ENCODE assay signal across 1 cellular context in genomic region chr9:35079426-35080341, GRCh38.
TF ChIP-seq lines count a peak whose summit lies in the region.

FANCG (minus strand) TSS chr9:35079942; CDS start chr9:35079524, 418 bp downstream.

TF ChIP-seq in HepG2, 621 proteins besides CTCF, POLR2A, EP300 and RAD21 (continued from another document and continues in another):
- TF ChIP-seq IRX3 (CRISPR knock-in tag; IDR thresholded peaks at IDR 0.05; ENCODE audit: borderline replicate concordance, low read depth) (no peak), PLRG1 (conservative IDR thresholded peaks at IDR 0.05) (no peak), FOXK2 (IDR thresholded peaks at IDR 0.05) (no peak), BCL3 (CRISPR knock-in tag; IDR thresholded peaks at IDR 0.05) (peak; percentile 61; the same call in 1 of the 2 replicates), SMYD3 (CRISPR knock-in tag; IDR thresholded peaks at IDR 0.05) (no peak), HMGXB4 (CRISPR knock-in tag; IDR thresholded peaks at IDR 0.05; ENCODE audit: borderline replicate concordance in 1 of 2, low read depth in 1 of 2) (peak in 1 of 2 experiments; percentile 64; a peak in 3 of 4 replicates), CENPT (CRISPR knock-in tag; IDR thresholded peaks at IDR 0.05; ENCODE audit: low read depth) (peak; percentile 86; the same call in 1 of the 2 replicates), ZNF652 (CRISPR knock-in tag; IDR thresholded peaks at IDR 0.05; ENCODE audit: borderline replicate concordance, low read depth) (no peak), NCOR1 (IDR thresholded peaks at IDR 0.05; ENCODE audit: borderline replicate concordance, low read length) (no peak; the same call in 1 of the 2 replicates), ZNF280D (CRISPR knock-in tag; IDR thresholded peaks at IDR 0.05) (peak; percentile 92), GATAD2A (CRISPR knock-in tag; IDR thresholded peaks at IDR 0.05) (no peak), ESRRA (CRISPR knock-in tag; IDR thresholded peaks at IDR 0.05; ENCODE audit: low read depth) (peak; percentile 57; the same call in 1 of the 2 replicates), NCOA1 (CRISPR knock-in tag; IDR thresholded peaks at IDR 0.05) (no peak), FIP1L1 (IDR thresholded peaks at IDR 0.05; ENCODE audit: borderline replicate concordance, insufficient read depth, low read depth, low read length) (no peak), KAT2B (IDR thresholded peaks at IDR 0.05; ENCODE audit: borderline replicate concordance, low read depth, low read length) (no peak), PAWR (CRISPR knock-in tag; IDR thresholded peaks at IDR 0.05; ENCODE audit: borderline replicate concordance) (no peak), ZNF143 (CRISPR knock-in tag; IDR thresholded peaks at IDR 0.05) (peak; percentile 96), ZNF7 (CRISPR knock-in tag; IDR thresholded peaks at IDR 0.05) (no peak), CEBPZ (IDR thresholded peaks at IDR 0.05; ENCODE audit: low read length) (no peak), ATM (IDR thresholded peaks at IDR 0.05; ENCODE audit: borderline replicate concordance) (no peak), ZNF546 (CRISPR knock-in tag; conservative IDR thresholded peaks at IDR 0.05) (no peak), THYN1 (CRISPR knock-in tag; IDR thresholded peaks at IDR 0.05; ENCODE audit: borderline replicate concordance, low read depth) (no peak), ZNF512B (CRISPR knock-in tag; IDR thresholded peaks at IDR 0.05; ENCODE audit: borderline replicate concordance) (no peak), YEATS4 (CRISPR knock-in tag; IDR thresholded peaks at IDR 0.05; ENCODE audit: borderline replicate concordance) (peak; percentile 53; the same call in 1 of the 2 replicates), CBX1 (IDR thresholded peaks at IDR 0.05; ENCODE audit: low read depth) (no peak), PAX8 (CRISPR knock-in tag; IDR thresholded peaks at IDR 0.05; ENCODE audit: borderline replicate concordance) (no peak), ZNF570 (CRISPR knock-in tag; IDR thresholded peaks at IDR 0.05; ENCODE audit: borderline replicate concordance) (no peak), ZNF619 (CRISPR knock-in tag; IDR thresholded peaks at IDR 0.05) (peak; percentile 60; the same call in 1 of the 2 replicates), ZNF782 (CRISPR knock-in tag; IDR thresholded peaks at IDR 0.05; ENCODE audit: borderline replicate concordance) (peak; percentile 77; the same call in 1 of the 2 replicates), ZNF484 (CRISPR knock-in tag; IDR thresholded peaks at IDR 0.05; ENCODE audit: borderline replicate concordance, low read depth) (no peak), SP4 (CRISPR knock-in tag; IDR thresholded peaks at IDR 0.05) (peak; percentile 44; the same call in 1 of the 2 replicates), ZMAT3 (CRISPR knock-in tag; conservative IDR thresholded peaks at IDR 0.05) (no peak; the same call in 1 of the 2 replicates), KLF15 (CRISPR knock-in tag; IDR thresholded peaks at IDR 0.05; ENCODE audit: borderline replicate concordance) (no peak), REXO4 (CRISPR knock-in tag; IDR thresholded peaks at IDR 0.05; ENCODE audit: borderline replicate concordance) (no peak), STAG1 (CRISPR knock-in tag; IDR thresholded peaks at IDR 0.05) (0 out of 2 replicates have a peak, but pooled peaks have one; percentile 7), NFKBIZ (CRISPR knock-in tag; IDR thresholded peaks at IDR 0.05) (no peak), SP2 (CRISPR knock-in tag; IDR thresholded peaks at IDR 0.05) (peak; percentile 61; the same call in 1 of the 2 replicates), E2F2 (CRISPR knock-in tag; IDR thresholded peaks at IDR 0.05; ENCODE audit: borderline replicate concordance) (no peak), YY1 (IDR thresholded peaks at IDR 0.05; ENCODE audit: insufficient read depth, insufficient replicate concordance, low read depth, low read length) (peak; percentile 45), PHF21A (CRISPR knock-in tag; IDR thresholded peaks at IDR 0.05) (peak; percentile 58), CCDC6 (CRISPR knock-in tag; IDR thresholded peaks at IDR 0.05) (peak; percentile 30; the same call in 1 of the 2 replicates), ZNF605 (CRISPR knock-in tag; IDR thresholded peaks at IDR 0.05) (peak; percentile 85), NFKB2 (CRISPR knock-in tag; IDR thresholded peaks at IDR 0.05; ENCODE audit: borderline replicate concordance) (peak; percentile 77; the same call in 1 of the 2 replicates), HOXA9 (CRISPR knock-in tag; IDR thresholded peaks at IDR 0.05; ENCODE audit: borderline replicate concordance) (peak; percentile 70; the same call in 1 of the 2 replicates), ZNF124 (CRISPR knock-in tag; IDR thresholded peaks at IDR 0.05) (no peak), HOXD1 (CRISPR knock-in tag; IDR thresholded peaks at IDR 0.05) (no peak), MXD3 (CRISPR knock-in tag; IDR thresholded peaks at IDR 0.05) (peak; percentile 69; the same call in 1 of the 2 replicates), ZUFSP (CRISPR knock-in tag; IDR thresholded peaks at IDR 0.05; ENCODE audit: borderline replicate concordance) (no peak), PHF20 (CRISPR knock-in tag; IDR thresholded peaks at IDR 0.05) (peak; percentile 71), KAT8 (CRISPR knock-in tag; IDR thresholded peaks at IDR 0.05) (peak; percentile 78), ZNF724P (CRISPR knock-in tag; IDR thresholded peaks at IDR 0.05; ENCODE audit: borderline replicate concordance) (no peak), ZNF292 (CRISPR knock-in tag; IDR thresholded peaks at IDR 0.05; ENCODE audit: borderline replicate concordance, low read depth) (no peak), ZNF557 (CRISPR knock-in tag; IDR thresholded peaks at IDR 0.05) (peak; percentile 47; the same call in 1 of the 2 replicates), SALL2 (CRISPR knock-in tag; IDR thresholded peaks at IDR 0.05) (no peak), ZSCAN25 (CRISPR knock-in tag; IDR thresholded peaks at IDR 0.05) (peak; percentile 43; the same call in 1 of the 2 replicates), ATRX (CRISPR knock-in tag; IDR thresholded peaks at IDR 0.05; ENCODE audit: borderline replicate concordance) (no peak), ZNF451 (CRISPR knock-in tag; IDR thresholded peaks at IDR 0.05) (0 out of 2 replicates have a peak, but pooled peaks have one; percentile 54), U2AF1 (optimal IDR thresholded peaks at IDR 0.05; ENCODE audit: low read depth, low read length) (no peak)
